Comparison of ENCODE assay signal across 1 cellular context in the genomic region with DNA sequence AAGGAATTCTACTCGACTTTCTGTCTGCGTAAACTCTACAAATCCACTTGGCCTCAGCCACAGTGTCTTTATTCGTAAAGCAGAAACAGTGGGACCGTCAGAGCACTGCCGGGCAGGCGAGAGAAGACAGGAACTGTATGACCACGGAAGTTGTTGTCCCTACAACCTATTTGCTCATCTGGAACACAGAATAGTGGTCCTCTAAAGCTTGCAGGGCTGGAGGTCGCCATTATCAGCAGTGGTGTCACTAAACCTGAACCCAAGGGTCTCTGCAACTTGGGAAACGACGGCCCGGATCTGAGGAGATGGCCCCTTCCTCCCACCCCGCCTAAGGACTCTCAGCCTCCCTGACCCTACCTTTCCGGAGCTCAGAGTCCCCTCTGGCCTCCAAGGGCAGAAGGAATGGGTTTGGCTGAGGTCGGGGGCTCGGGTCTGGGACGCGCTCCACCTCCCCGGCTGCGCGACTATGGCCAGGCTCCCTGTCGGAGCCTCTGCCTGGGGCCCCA.
TF ChIP-seq lines count a peak whose summit lies in the region.

No MANE protein-coding gene starts in this region.

TF ChIP-seq in HepG2, 621 proteins besides CTCF, POLR2A, EP300 and RAD21 (continued from another document):
- no peak for TF ChIP-seq TFE3 (CRISPR knock-in tag; IDR thresholded peaks at IDR 0.05)
- no peak for TF ChIP-seq HOXA3 (CRISPR knock-in tag; IDR thresholded peaks at IDR 0.05)
- TF ChIP-seq ZBTB34 (CRISPR knock-in tag; IDR thresholded peaks at IDR 0.05): 0 out of 2 replicates have a peak, but pooled peaks have one; percentile 55
- TF ChIP-seq TP53 (CRISPR knock-in tag; conservative IDR thresholded peaks at IDR 0.05): no peak
- no peak for TF ChIP-seq DZIP1 (CRISPR knock-in tag; IDR thresholded peaks at IDR 0.05)
- TF ChIP-seq SETDB1 (CRISPR knock-in tag; IDR thresholded peaks at IDR 0.05; ENCODE audit: borderline replicate concordance): no peak
- no peak for TF ChIP-seq ZNF562 (CRISPR knock-in tag; IDR thresholded peaks at IDR 0.05; ENCODE audit: borderline replicate concordance)
- no peak for TF ChIP-seq ZFP36L2 (CRISPR knock-in tag; IDR thresholded peaks at IDR 0.05)
